8 cellular contexts compared by ENCODE assay signal in genomic region chr10:103350175-103350521, GRCh38. TPM values are rescaled to one million over a fixed set of nuclear protein-coding genes. Genes with fewer than 3 reads are reported as not detected.
DNase-seq lines count a peak whose midpoint lies in the region; ATAC-seq and TF ChIP-seq lines count a peak whose summit lies in the region.

No MANE protein-coding gene starts in this region.

- H3K4me3 ChIP-seq in SU-DHL-6 (ENCODE audit: insufficient read depth, low read length, poor library complexity, severe bottlenecking) (peak overlapping the region; percentile 84), skeletal muscle satellite cell (ENCODE audit: low read length) (peak overlapping the region; percentile 94)

- H3K4me2 ChIP-seq in SU-DHL-6 (ENCODE audit: low read depth, low read length, poor library complexity, severe bottlenecking) (peak overlapping the region; percentile 73), skeletal muscle satellite cell (ENCODE audit: low read length) (peak overlapping the region; percentile 100)

- TF ChIP-seq CTCF in SU-DHL-6 (IDR thresholded peaks at IDR 0.05; ENCODE audit: insufficient read depth, low read length, poor library complexity, severe bottlenecking) (no peak), foreskin keratinocyte (conservative IDR thresholded peaks at IDR 0.05) (no peak)

- peaks cover 15% of the 10 kb centered on the region for H3K79me2 ChIP-seq in SU-DHL-6 (ENCODE audit: insufficient read depth, low read length)

- no peaks in the 10 kb centered on the region for H3K9me2 ChIP-seq in SU-DHL-6 (replicated peaks; ENCODE audit: insufficient read depth, low read length)

- ATAC-seq in GM21515 (IDR thresholded peaks at IDR 0.05; ENCODE audit: unreplicated experiment) (peak; percentile 6), foreskin keratinocyte (no peak), GM18870 (IDR thresholded peaks at IDR 0.05; ENCODE audit: unreplicated experiment) (no peak), GM18867 (IDR thresholded peaks at IDR 0.05; ENCODE audit: unreplicated experiment) (no peak), GM21447 (IDR thresholded peaks at IDR 0.05; ENCODE audit: unreplicated experiment) (no peak)

- H4K20me1 ChIP-seq in SU-DHL-6 (ENCODE audit: low read depth, low read length), result no peaks in the 10 kb centered on the region

- H3F3A ChIP-seq in SU-DHL-6 (ENCODE audit: insufficient read depth), result no peaks in the 10 kb centered on the region; the same call in 1 of the 2 replicates

- peak overlapping the region; percentile 88 for H2AFZ ChIP-seq in SU-DHL-6 (ENCODE audit: low read depth, low read length, severe bottlenecking)

- peaks cover 7% of the 10 kb centered on the region for H3K4me1 ChIP-seq in foreskin keratinocyte
- H3K4me1 ChIP-seq in skeletal muscle satellite cell (ENCODE audit: control insufficient read depth, insufficient read depth, low read length), result peaks cover 6% of the 10 kb centered on the region

- H3K27ac ChIP-seq in SU-DHL-6 (ENCODE audit: low read depth, low read length) (peak overlapping the region; percentile 63), foreskin keratinocyte (peak overlapping the region; percentile 58)

- DNase-seq in foreskin keratinocyte (no peak), SW 1271 (lab: John Stamatoyannopoulos, UW) (no peak)

- peak overlapping the region; percentile 94 for H3K9ac ChIP-seq in SU-DHL-6 (ENCODE audit: low read length)
- peak overlapping the region; percentile 94 for H3K9ac ChIP-seq in skeletal muscle satellite cell (ENCODE audit: low read depth, low read length)

- H3K27me3 ChIP-seq in SU-DHL-6 (ENCODE audit: low read length), result no peaks in the 10 kb centered on the region
- no peaks in the 10 kb centered on the region for H3K27me3 ChIP-seq in foreskin keratinocyte
- H3K27me3 ChIP-seq in skeletal muscle satellite cell (ENCODE audit: control insufficient read depth, insufficient read depth, low read length), result no peaks in the 10 kb centered on the region

- H3K9me3 ChIP-seq in SU-DHL-6 (ENCODE audit: insufficient read depth, low read length) (no peaks in the 10 kb centered on the region), skeletal muscle satellite cell (replicated peaks; ENCODE audit: low read length) (no peaks in the 10 kb centered on the region)

- peaks cover 14% of the 10 kb centered on the region for H3K36me3 ChIP-seq in SU-DHL-6 (ENCODE audit: low read length)
- peaks cover 20% of the 10 kb centered on the region for H3K36me3 ChIP-seq in skeletal muscle satellite cell (ENCODE audit: insufficient read depth, low read length)

RNA-seq across cellular contexts. Expression of gene PCGF6, which starts 0.8 kb away (rescaled TPM):
- total RNA-seq in foreskin keratinocyte, result 14.1 and 14.2 TPM in 2 replicates
- 8.2 and 9.8 TPM in 2 replicates for polyA plus RNA-seq in foreskin keratinocyte
- total RNA-seq in skeletal muscle satellite cell (2012; rRNA removed), result 12.2 and 12.4 TPM in 2 replicates

RNA-seq across cellular contexts. Expression of gene TAF5, which starts 17.6 kb away (rescaled TPM):
- total RNA-seq in foreskin keratinocyte, result 7.6 and 9.5 TPM in 2 replicates
- polyA plus RNA-seq in foreskin keratinocyte, result 3.0 and 4.4 TPM in 2 replicates
- 4.4 and 4.6 TPM in 2 replicates for total RNA-seq in skeletal muscle satellite cell (2012; rRNA removed)

RNA-seq across cellular contexts. Expression of gene ATP5MK, which starts 46.1 kb away (rescaled TPM):
- 421 and 463 TPM in 2 replicates for total RNA-seq in foreskin keratinocyte
- 606 and 654 TPM in 2 replicates for polyA plus RNA-seq in foreskin keratinocyte
- total RNA-seq in skeletal muscle satellite cell (2012; rRNA removed), result 361 and 366 TPM in 2 replicates

RNA-seq across cellular contexts. Expression of gene PDCD11, which starts 46.3 kb away (rescaled TPM):
- total RNA-seq in foreskin keratinocyte, result 47.9 and 53.1 TPM in 2 replicates
- 26.9 and 27.9 TPM in 2 replicates for polyA plus RNA-seq in foreskin keratinocyte
- total RNA-seq in skeletal muscle satellite cell (2012; rRNA removed), result 55.3 and 65.4 TPM in 2 replicates
